Comparison of ENCODE assay signal across 18 cellular contexts in genomic region chr6:40882321-40882720, GRCh38.
DNase-seq lines count a peak whose midpoint lies in the region; ATAC-seq lines count a peak whose summit lies in the region.
"Had no signal": no experiment of that assay in that cellular context is flagged by ENCODE, and none has a peak within 500 bp of the region (broad histone marks: within the 10 kb centered on the region; RNA-seq: fewer than 3 reads in every experiment).

No MANE protein-coding gene starts in this region.

- in situ Hi-C loops in G401 (cut with HindIII; ENCODE audit: low sequenced_read_pairs): no loop called here

- ATAC-seq in GM21737 (IDR thresholded peaks at IDR 0.05; ENCODE audit: unreplicated experiment): no peak
- ATAC-seq in GM21526 (IDR thresholded peaks at IDR 0.05; ENCODE audit: low FRiP score, unreplicated experiment): no peak
- ATAC-seq: foreskin keratinocyte; GM12878; stimulated activated effector memory CD8-positive, alpha-beta T cell treated with anti-CD3 and anti-CD28 coated beads, Interleukin-12 subunit alpha, Interleukin-12 subunit beta, amount 100 ng/mL, for 72 hours had no signal

- peak; percentile 17 for DNase-seq in DMS53 (lab: John Stamatoyannopoulos, UW)
- no peak for DNase-seq in DMS53 treated with DMSO at 0.1 percent for 48 hours (lab: John Stamatoyannopoulos, UW; ENCODE audit: unreplicated experiment)
- peak; percentile 22 for DNase-seq in NCI-H1694 (lab: John Stamatoyannopoulos, UW)
- DNase-seq in NCI-H748 treated with DMSO at 0.1 percent for 48 hours (lab: John Stamatoyannopoulos, UW): peak; percentile 32
- peak; percentile 65 for DNase-seq in mucosa of gallbladder (ENCODE audit: low spot score)
- no peak for DNase-seq in G401 (ENCODE audit: low spot score)
- DNase-seq: activated CD4-positive, alpha-beta T cell treated with anti-CD3 and anti-CD28 coated beads, Interleukin-2, amount 10 ng/mL, durations not matched to agents 7 days and 5 days; activated naive CD4-positive, alpha-beta T cell treated with anti-CD3 and anti-CD28 coated beads for 36 hours; activated T-cell treated with anti-CD3 and anti-CD28 coated beads for 4 hours; colonic mucosa; foreskin keratinocyte; naive B cell; NCI-H1930; trophoblast cell had no signal

Comparison
In these comparisons a context has a peak if more than half of its experiments do, and no peak if none do; other contexts are left out.
1. DNase-seq: peak in DMS53 (single experiment), NCI-H1694 (single experiment), NCI-H748 treated with DMSO at 0.1 percent for 48 hours (single experiment) and mucosa of gallbladder (single experiment); none in DMS53 treated with DMSO at 0.1 percent for 48 hours (single experiment) and G401 (single experiment).